ENCODE assay signal across 8 cellular contexts in genomic region chr3:39447637-39448483, GRCh38. TPM values are rescaled to one million over a fixed set of nuclear protein-coding genes. Genes with fewer than 3 reads are reported as not detected.
DNase-seq lines count a peak whose midpoint lies in the region; ATAC-seq and TF ChIP-seq lines count a peak whose summit lies in the region.

No MANE protein-coding gene starts in this region.

- WGBS in endodermal cell (ENCODE audit: insufficient coverage in 1 of 2, insufficient read length in 1 of 2), 2 experiments: 42 to 48% methylated on average over 5 to 12 of the region's 13 CpGs

- peaks cover 0 to 4% (median 0%) of the 10 kb centered on the region in 8 donors for H3K9me3 Mint-ChIP-seq in CD4-positive, alpha-beta memory T cell
- no peaks in the 10 kb centered on the region for H3K9me3 Mint-ChIP-seq in endodermal cell

- no peak overlapping the region for H3K9ac ChIP-seq in endodermal cell (ENCODE audit: extremely low read depth, low read length, poor library complexity, severe bottlenecking)

- no peak overlapping the region for H3K4me3 ChIP-seq in CD4-positive, alpha-beta memory T cell (ENCODE audit: low read length in 2 of 2)
- no peak overlapping the region for H3K4me3 ChIP-seq in endodermal cell (ENCODE audit: low read length)

- H3K27ac ChIP-seq in CD4-positive, alpha-beta memory T cell (ENCODE audit: low read depth, low read length): no peak overlapping the region
- H3K27ac ChIP-seq in endodermal cell (ENCODE audit: low read depth, low read length): no peak overlapping the region

- no peaks in the 10 kb centered on the region for H3K9me3 ChIP-seq in CD4-positive, alpha-beta memory T cell (ENCODE audit: control insufficient read depth in 1 of 2, low read length in 2 of 2)
- no peaks in the 10 kb centered on the region for H3K9me3 ChIP-seq in endodermal cell (ENCODE audit: control insufficient read depth, low read length)

- H3K36me3 Mint-ChIP-seq in CD4-positive, alpha-beta memory T cell: no peaks in the 10 kb centered on the region
- no peaks in the 10 kb centered on the region for H3K36me3 Mint-ChIP-seq in endodermal cell (ENCODE audit: low read depth)

- POLR2A ChIA-PET in CD4-positive, alpha-beta memory T cell (lab: Charles Lee; ENCODE audit: partially characterized antibody): interaction anchor here (0.5 to 1.2 kb wide), 2 partner anchors 41 to 1213 kb away, joined by 3 to 4 read pairs; partner anchors contain the start of gene RPSA

- no peak overlapping the region for H3K4me3 Mint-ChIP-seq in CD4-positive, alpha-beta memory T cell
- H3K4me3 Mint-ChIP-seq in endodermal cell: no peak overlapping the region

- DNase-seq in CD4-positive, alpha-beta memory T cell: peak; percentile 51 to 59 (median 55)
- DNase-seq in NCI-H82 treated with DMSO at 0.1 percent for 48 hours (lab: John Stamatoyannopoulos, UW; ENCODE audit: unreplicated experiment) (peak; percentile 72), endodermal cell (peak; percentile 93), midbrain (lab: John Stamatoyannopoulos, UW) (peak; percentile 90)
- DNase-seq in activated CD8-positive, alpha-beta memory T cell treated with anti-CD3 and anti-CD28 coated beads for 24 hours: peak; percentile 70
- DNase-seq in stimulated activated CD8-positive, alpha-beta memory T cell treated with anti-CD3 and anti-CD28 coated beads, Interleukin-7, amount 100 ng/mL, for 24 hours (ENCODE audit: low read depth): peak; percentile 19

- no peaks in the 10 kb centered on the region for H3K36me3 ChIP-seq in CD4-positive, alpha-beta memory T cell (ENCODE audit: insufficient read depth, low read length)
- no peaks in the 10 kb centered on the region for H3K36me3 ChIP-seq in endodermal cell (ENCODE audit: control insufficient read depth, insufficient read depth, low read length)

- H3K4me1 Mint-ChIP-seq in CD4-positive, alpha-beta memory T cell: peaks cover 0 to 4% (median under 1%) of the 10 kb centered on the region in 4 donors
- peaks cover 3% of the 10 kb centered on the region for H3K4me1 Mint-ChIP-seq in endodermal cell

- no peaks in the 10 kb centered on the region for H3K27me3 ChIP-seq in CD4-positive, alpha-beta memory T cell (ENCODE audit: insufficient read depth, low read length)
- H3K27me3 ChIP-seq in endodermal cell (ENCODE audit: control insufficient read depth, insufficient read depth, low read length, poor library complexity, severe bottlenecking): no peaks in the 10 kb centered on the region

- peak; percentile 91 for ATAC-seq in GM19438 (IDR thresholded peaks at IDR 0.05; ENCODE audit: low read depth, unreplicated experiment)
- ATAC-seq in HG03571 (IDR thresholded peaks at IDR 0.05; ENCODE audit: unreplicated experiment): peak; percentile 93

- CTCF ChIA-PET in CD4-positive, alpha-beta memory T cell (lab: Charles Lee; ENCODE audit: partially characterized antibody): interaction anchor here (0.7 to 5.3 kb wide), 17 partner anchors 10 to 731 kb away, joined by 3 to 48 read pairs (median 4); partner anchors contain the start of genes MOBP and RPSA

- H3K27me3 Mint-ChIP-seq in CD4-positive, alpha-beta memory T cell: peaks cover 2 to 3% of the 10 kb centered on the region in 2 donors
- no peaks in the 10 kb centered on the region for H3K27me3 Mint-ChIP-seq in endodermal cell (ENCODE audit: insufficient read depth)

- H3K27ac Mint-ChIP-seq in CD4-positive, alpha-beta memory T cell: peak overlapping the region in 1 of 7 donors; percentile 37
- no peak overlapping the region for H3K27ac Mint-ChIP-seq in endodermal cell

- intact Hi-C loops in CD4-positive, alpha-beta memory T cell (cut with micrococcal nuclease): loop anchor here (1.0 kb wide), 1 partner anchor 42 kb away; the partner anchor contains the start of gene RPSA

- H3K4me1 ChIP-seq in CD4-positive, alpha-beta memory T cell (ENCODE audit: insufficient read depth, low read length): no peaks in the 10 kb centered on the region
- H3K4me1 ChIP-seq in endodermal cell (ENCODE audit: control insufficient read depth, insufficient read depth, low read length): no peaks in the 10 kb centered on the region

- peak; percentile 95 for TF ChIP-seq CTCF in endodermal cell (conservative IDR thresholded peaks at IDR 0.05)

RNA-seq across cellular contexts. Expression of gene MOBP, which starts 19.6 kb away (rescaled TPM):
- not detected for total RNA-seq in CD4-positive, alpha-beta memory T cell
- polyA plus RNA-seq in CD4-positive, alpha-beta memory T cell: not detected
- 1 to 10 TPM; 2.1 to 7.0 TPM for total RNA-seq in endodermal cell
- 0.85 TPM for polyA plus RNA-seq in endodermal cell (2013, experiment 1 of 2)
- polyA plus RNA-seq in endodermal cell (2013, experiment 2 of 2): 0.50 TPM

RNA-seq across cellular contexts. Expression of gene RPSA, which starts 41.3 kb away (rescaled TPM):
- total RNA-seq in CD4-positive, alpha-beta memory T cell: 1,000 to 10,000 TPM; 1,582 to 1,688 TPM
- polyA plus RNA-seq in CD4-positive, alpha-beta memory T cell: 1,000 to 10,000 TPM; 1,062 to 1,312 TPM
- 1,000 to 10,000 TPM; 1,584 to 1,777 TPM for total RNA-seq in endodermal cell
- polyA plus RNA-seq in endodermal cell (2013, experiment 1 of 2): 2,503 TPM
- 2,213 TPM for polyA plus RNA-seq in endodermal cell (2013, experiment 2 of 2)

Comparison
In these comparisons a context has a peak if more than half of its experiments do, and no peak if none do; other contexts are left out.
1. DNase-seq: peak in every context shown above with its lines; median percentile 93 in endodermal cell; 90 in midbrain; 72 in NCI-H82 treated with DMSO at 0.1 percent for 48 hours; 70 in activated CD8-positive, alpha-beta memory T cell treated with anti-CD3 and anti-CD28 coated beads for 24 hours; 55 in CD4-positive, alpha-beta memory T cell; 19 in stimulated activated CD8-positive, alpha-beta memory T cell treated with anti-CD3 and anti-CD28 coated beads, Interleukin-7, amount 100 ng/mL, for 24 hours.